ENCODE assay signal across 2 cellular contexts in the genomic region with DNA sequence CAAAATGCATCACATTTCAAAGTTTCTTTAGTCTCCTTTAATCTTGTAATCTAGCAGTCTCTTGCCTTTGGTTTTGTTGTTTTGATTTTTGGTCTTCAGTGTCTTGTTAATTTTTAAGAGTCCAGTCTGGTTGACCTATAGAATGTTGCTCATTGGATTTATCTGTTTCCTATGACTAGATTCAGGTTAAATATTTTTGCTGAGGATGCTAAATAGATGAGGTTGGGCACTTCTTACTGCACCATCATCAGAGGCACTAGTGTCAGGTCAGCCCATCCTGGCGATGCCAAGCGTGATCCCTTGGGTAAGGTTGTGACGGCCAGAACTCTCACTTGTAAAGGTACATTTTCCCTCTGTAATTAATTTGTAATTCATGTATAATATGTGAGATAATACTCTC.
TF ChIP-seq lines count a peak whose summit lies in the region.

No MANE protein-coding gene starts in this region.

TF ChIP-seq in HepG2, 621 proteins besides CTCF, POLR2A, EP300 and RAD21:
- TF ChIP-seq MZF1 (CRISPR knock-in tag; IDR thresholded peaks at IDR 0.05; ENCODE audit: borderline replicate concordance) (no peak), MAFK (conservative IDR thresholded peaks at IDR 0.05 in 1 of 2, IDR thresholded peaks at IDR 0.05 in 1 of 2; ENCODE audit: low read length in 2 of 2) (peak; percentile 85 to 89), MAFF (IDR thresholded peaks at IDR 0.05; ENCODE audit: low read depth, low read length) (peak; percentile 87), REL (CRISPR knock-in tag; conservative IDR thresholded peaks at IDR 0.05) (no peak)
- TF ChIP-seq, protein P1, sequence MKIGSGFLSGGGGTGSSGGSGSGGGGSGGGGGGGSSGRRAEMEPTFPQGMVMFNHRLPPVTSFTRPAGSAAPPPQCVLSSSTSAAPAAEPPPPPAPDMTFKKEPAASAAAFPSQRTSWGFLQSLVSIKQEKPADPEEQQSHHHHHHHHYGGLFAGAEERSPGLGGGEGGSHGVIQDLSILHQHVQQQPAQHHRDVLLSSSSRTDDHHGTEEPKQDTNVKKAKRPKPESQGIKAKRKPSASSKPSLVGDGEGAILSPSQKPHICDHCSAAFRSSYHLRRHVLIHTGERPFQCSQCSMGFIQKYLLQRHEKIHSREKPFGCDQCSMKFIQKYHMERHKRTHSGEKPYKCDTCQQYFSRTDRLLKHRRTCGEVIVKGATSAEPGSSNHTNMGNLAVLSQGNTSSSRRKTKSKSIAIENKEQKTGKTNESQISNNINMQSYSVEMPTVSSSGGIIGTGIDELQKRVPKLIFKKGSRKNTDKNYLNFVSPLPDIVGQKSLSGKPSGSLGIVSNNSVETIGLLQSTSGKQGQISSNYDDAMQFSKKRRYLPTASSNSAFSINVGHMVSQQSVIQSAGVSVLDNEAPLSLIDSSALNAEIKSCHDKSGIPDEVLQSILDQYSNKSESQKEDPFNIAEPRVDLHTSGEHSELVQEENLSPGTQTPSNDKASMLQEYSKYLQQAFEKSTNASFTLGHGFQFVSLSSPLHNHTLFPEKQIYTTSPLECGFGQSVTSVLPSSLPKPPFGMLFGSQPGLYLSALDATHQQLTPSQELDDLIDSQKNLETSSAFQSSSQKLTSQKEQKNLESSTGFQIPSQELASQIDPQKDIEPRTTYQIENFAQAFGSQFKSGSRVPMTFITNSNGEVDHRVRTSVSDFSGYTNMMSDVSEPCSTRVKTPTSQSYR (CRISPR knock-in tag; IDR thresholded peaks at IDR 0.05; ENCODE audit: borderline replicate concordance) = no peak
- TF ChIP-seq, protein P2, sequence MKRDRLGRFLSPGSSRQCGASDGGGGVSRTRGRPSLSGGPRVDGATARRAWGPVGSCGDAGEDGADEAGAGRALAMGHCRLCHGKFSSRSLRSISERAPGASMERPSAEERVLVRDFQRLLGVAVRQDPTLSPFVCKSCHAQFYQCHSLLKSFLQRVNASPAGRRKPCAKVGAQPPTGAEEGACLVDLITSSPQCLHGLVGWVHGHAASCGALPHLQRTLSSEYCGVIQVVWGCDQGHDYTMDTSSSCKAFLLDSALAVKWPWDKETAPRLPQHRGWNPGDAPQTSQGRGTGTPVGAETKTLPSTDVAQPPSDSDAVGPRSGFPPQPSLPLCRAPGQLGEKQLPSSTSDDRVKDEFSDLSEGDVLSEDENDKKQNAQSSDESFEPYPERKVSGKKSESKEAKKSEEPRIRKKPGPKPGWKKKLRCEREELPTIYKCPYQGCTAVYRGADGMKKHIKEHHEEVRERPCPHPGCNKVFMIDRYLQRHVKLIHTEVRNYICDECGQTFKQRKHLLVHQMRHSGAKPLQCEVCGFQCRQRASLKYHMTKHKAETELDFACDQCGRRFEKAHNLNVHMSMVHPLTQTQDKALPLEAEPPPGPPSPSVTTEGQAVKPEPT (CRISPR knock-in tag; IDR thresholded peaks at IDR 0.05; ENCODE audit: low read depth) = no peak

TF ChIP-seq in IMR-90, 13 proteins besides CTCF, POLR2A, EP300 and RAD21:
- TF ChIP-seq CHD1 (IDR thresholded peaks at IDR 0.05; ENCODE audit: low read depth, low read length) = no peak
- TF ChIP-seq MAFK (IDR thresholded peaks at IDR 0.05; ENCODE audit: low read depth, low read length) = peak; percentile 72
- TF ChIP-seq SMC3 (IDR thresholded peaks at IDR 0.05; ENCODE audit: low read depth, low read length) = no peak
